8 cellular contexts compared by ENCODE assay signal in the genomic region with DNA sequence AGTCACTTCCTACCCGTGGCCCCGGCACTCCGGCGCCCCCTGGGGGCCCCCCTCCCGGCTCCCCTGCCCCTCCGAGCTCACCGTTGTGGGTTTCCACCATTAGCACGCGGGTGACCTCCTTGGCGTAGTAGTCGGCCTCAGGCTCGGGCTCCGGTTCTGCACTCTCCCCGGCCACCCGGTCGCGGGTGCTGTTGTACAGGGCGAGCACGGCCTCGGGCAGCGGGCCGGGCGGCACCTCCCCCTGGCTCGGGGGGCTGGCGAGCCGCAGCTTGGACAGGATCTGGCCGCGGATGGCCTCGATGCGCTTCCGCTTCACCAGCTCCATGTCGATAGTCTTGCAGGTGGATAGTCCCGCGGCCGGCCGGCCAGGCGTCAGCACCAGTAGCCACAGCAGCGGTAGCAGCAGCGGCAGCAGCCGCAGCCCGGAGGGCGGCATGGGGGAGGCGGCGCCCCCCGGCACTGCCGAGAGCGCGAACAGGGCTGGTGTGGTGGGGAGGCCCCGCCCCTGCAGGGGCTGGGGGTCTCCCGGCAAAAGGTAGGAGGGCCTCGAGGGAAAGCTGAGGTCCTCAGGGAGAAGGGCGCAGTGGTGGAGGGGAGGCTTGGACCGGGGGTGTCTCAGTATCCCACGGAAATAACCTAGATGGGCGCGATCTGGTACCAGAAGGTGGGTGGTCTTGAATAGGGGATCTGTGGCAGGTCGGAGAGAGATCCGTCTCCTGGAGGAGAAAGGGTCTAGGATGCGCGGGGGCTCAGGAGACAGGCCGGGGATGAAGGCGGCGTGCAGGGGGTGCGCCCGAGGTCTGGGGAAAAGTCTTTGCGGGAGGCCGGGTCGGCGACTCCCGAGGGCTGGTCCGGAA. TPM values are rescaled to one million over a fixed set of nuclear protein-coding genes. Genes with fewer than 3 reads are reported as not detected.
DNase-seq lines count a peak whose midpoint lies in the region; ATAC-seq and TF ChIP-seq lines count a peak whose summit lies in the region.

No MANE protein-coding gene starts in this region.

- no peaks in the 10 kb centered on the region for H3K9me3 ChIP-seq in A673 (ENCODE audit: low read depth, low read length, poor library complexity, severe bottlenecking)
- no peaks in the 10 kb centered on the region for H3K9me3 ChIP-seq in neuron (ENCODE audit: low read length)
- H3K9me3 ChIP-seq in testis: no peaks in the 10 kb centered on the region

- H3K27me3 ChIP-seq in A673 (replicated peaks; ENCODE audit: insufficient read depth, low read depth, low read length, poor library complexity) (no peaks in the 10 kb centered on the region), neuron (ENCODE audit: insufficient read depth, low read length) (peaks cover 20% of the 10 kb centered on the region), testis (no peaks in the 10 kb centered on the region)

- ATAC-seq in GM18867 (IDR thresholded peaks at IDR 0.05; ENCODE audit: unreplicated experiment): peak; percentile 18
- peak; percentile 32 to 37 for ATAC-seq in activated T-cell treated with anti-CD3 and anti-CD28 coated beads, Interleukin-2, amount 50 U/mL, for 72 hours (replicated peaks in 1 of 2)
- no peak for ATAC-seq in HG03457 (IDR thresholded peaks at IDR 0.05; ENCODE audit: unreplicated experiment)

- H2AFZ ChIP-seq in neuron (ENCODE audit: low read depth, low read length): peak overlapping the region; percentile 56

- H3K36me3 ChIP-seq in A673 (ENCODE audit: insufficient read depth, low read length, poor library complexity, severe bottlenecking): peaks cover 4% of the 10 kb centered on the region
- peaks cover 4% of the 10 kb centered on the region for H3K36me3 ChIP-seq in neuron (ENCODE audit: insufficient read depth, low read length)
- H3K36me3 ChIP-seq in testis (ENCODE audit: low read depth, missing control alignments): no peaks in the 10 kb centered on the region

- TF ChIP-seq POLR2A in testis (IDR thresholded peaks at IDR 0.05): no peak

- H3K4me1 ChIP-seq in A673 (ENCODE audit: insufficient read depth, low read length, poor library complexity, severe bottlenecking) (peaks cover 11% of the 10 kb centered on the region), neuron (ENCODE audit: insufficient read depth, low read length) (peaks cover 24% of the 10 kb centered on the region), testis (peaks cover 8% of the 10 kb centered on the region)

- H3K27me3 Mint-ChIP-seq in activated T-cell treated with anti-CD3 and anti-CD28 coated beads, Interleukin-2, amount 50 U/mL, for 72 hours (ENCODE audit: low read depth): no peaks in the 10 kb centered on the region

- peak; percentile 62 for DNase-seq in A673 (ENCODE audit: low spot score)
- peak; percentile 90 for DNase-seq in OCI-M1 (lab: John Stamatoyannopoulos, UW)
- peak; percentile 87 to 89 for DNase-seq in activated T-cell treated with anti-CD3 and anti-CD28 coated beads, Interleukin-2, amount 50 U/mL, for 72 hours
- DNase-seq in fibroblast of the aortic adventitia (ENCODE audit: low read depth): peak; percentile 46
- DNase-seq in testis: peak; percentile 56

- H3K9me3 Mint-ChIP-seq in activated T-cell treated with anti-CD3 and anti-CD28 coated beads, Interleukin-2, amount 50 U/mL, for 72 hours: peaks cover 0 to 2% of the 10 kb centered on the region in 2 donors

- peak overlapping the region; percentile 96 for H3K27ac Mint-ChIP-seq in activated T-cell treated with anti-CD3 and anti-CD28 coated beads, Interleukin-2, amount 50 U/mL, for 72 hours

- intact Hi-C loops in A673 (cut with micrococcal nuclease; ENCODE audit: unreplicated experiment) (no loop called here), testis (cut with DNase I; ENCODE audit: low total_unique reads) (no loop called here)

- peaks cover 15 to 25% of the 10 kb centered on the region in 2 donors for H3K36me3 Mint-ChIP-seq in activated T-cell treated with anti-CD3 and anti-CD28 coated beads, Interleukin-2, amount 50 U/mL, for 72 hours (ENCODE audit: insufficient read depth in 2 of 2)

- TF ChIP-seq CTCF in A673 (conservative IDR thresholded peaks at IDR 0.05; ENCODE audit: low read depth, low read length) (peak; percentile 68), fibroblast of the aortic adventitia (IDR thresholded peaks at IDR 0.05; ENCODE audit: insufficient read depth, low read length) (peak; percentile 52), testis (IDR thresholded peaks at IDR 0.05) (peak in 2 of 3 experiments; percentile 14 to 26)

- peak overlapping the region; percentile 98 for H3K4me3 ChIP-seq in A673 (ENCODE audit: low read depth, low read length, poor library complexity, severe bottlenecking)
- peak overlapping the region; percentile 93 for H3K4me3 ChIP-seq in fibroblast of the aortic adventitia (ENCODE audit: low read depth, low read length)
- peak overlapping the region; percentile 53 for H3K4me3 ChIP-seq in neuron (ENCODE audit: low read length)
- H3K4me3 ChIP-seq in testis: peak overlapping the region; percentile 68 to 69

- H3K27ac ChIP-seq in A673 (ENCODE audit: low read depth, low read length, poor library complexity, severe bottlenecking) (peak overlapping the region; percentile 80), testis (peak overlapping the region; percentile 52 to 91)

- WGBS in testis, 2 donors: 1 to 2% methylated on average over 27 to 60 of the region's 71 CpGs

- H3K4me1 Mint-ChIP-seq in activated T-cell treated with anti-CD3 and anti-CD28 coated beads, Interleukin-2, amount 50 U/mL, for 72 hours (ENCODE audit: low read depth): peaks cover 78% of the 10 kb centered on the region

- no TSS peak for BruUV-seq in A673 (replicated peaks; lab: Mats Ljungman, UMichigan)

- CTCF ChIA-PET in A673 (lab: Charles Lee): interaction anchor here (1.0 to 1.1 kb wide), 2 partner anchors 148 to 210 kb away, joined by 3 read pairs; no protein-coding TSS in a partner anchor

- POLR2A ChIA-PET in A673 (lab: Charles Lee; ENCODE audit: low non-redundant PET): interaction anchor here (0.6 kb wide), 1 partner anchor 11 kb away, joined by 3 read pairs; a partner anchor contains a TSS

- peak overlapping the region; percentile 86 to 97 for H3K4me3 Mint-ChIP-seq in activated T-cell treated with anti-CD3 and anti-CD28 coated beads, Interleukin-2, amount 50 U/mL, for 72 hours

RNA-seq across cellular contexts. Expression of a gene that starts 0.9 kb away (rescaled TPM):
- 92.4 and 102 TPM in 2 replicates for total RNA-seq in A673 (2021)
- total RNA-seq in activated T-cell treated with anti-CD3 and anti-CD28 coated beads, Interleukin-2, amount 50 U/mL, for 72 hours: 10 to 100 TPM; 93.5 to 94.2 TPM
- total RNA-seq in fibroblast of the aortic adventitia (ENCODE audit: low replicate concordance): 18.7 and 19.8 TPM in 2 replicates
- 10 to 100 TPM; 12.7 to 17.0 TPM for total RNA-seq in testis
- 19.8 TPM for polyA plus RNA-seq in testis (ENCODE audit: insufficient read depth, low read depth, low replicate concordance)

RNA-seq across cellular contexts. Expression of a gene that starts 11.1 kb away (rescaled TPM):
- total RNA-seq in A673 (2021) (9.9 and 10.7 TPM in 2 replicates), fibroblast of the aortic adventitia (ENCODE audit: low replicate concordance) (0.25 and 4.5 TPM in 2 replicates), testis (10 to 100 TPM in 1 of 2 donors, 1 to 10 TPM in 1; 6.7 to 13.5 TPM)
- 1 to 10 TPM; 6.4 to 7.7 TPM for total RNA-seq in activated T-cell treated with anti-CD3 and anti-CD28 coated beads, Interleukin-2, amount 50 U/mL, for 72 hours
- 14.6 TPM for polyA plus RNA-seq in testis (ENCODE audit: insufficient read depth, low read depth, low replicate concordance)

RNA-seq across cellular contexts. Expression of a gene that starts 23.5 kb away (rescaled TPM):
- 4.9 and 8.7 TPM in 2 replicates for total RNA-seq in A673 (2021)
- total RNA-seq in activated T-cell treated with anti-CD3 and anti-CD28 coated beads, Interleukin-2, amount 50 U/mL, for 72 hours: 10 to 100 TPM; 12.3 to 12.8 TPM
- total RNA-seq in fibroblast of the aortic adventitia (ENCODE audit: low replicate concordance): 4.7 and 5.6 TPM in 2 replicates
- total RNA-seq in testis: 10 to 100 TPM; 17.0 to 32.9 TPM
- polyA plus RNA-seq in testis (ENCODE audit: insufficient read depth, low read depth, low replicate concordance): 33.2 TPM

RNA-seq across cellular contexts. Expression of a gene that starts 42.9 kb away (rescaled TPM):
- 40.8 and 41.8 TPM in 2 replicates for total RNA-seq in A673 (2021)
- total RNA-seq in activated T-cell treated with anti-CD3 and anti-CD28 coated beads, Interleukin-2, amount 50 U/mL, for 72 hours: 10 to 100 TPM; 28.8 to 33.4 TPM
- total RNA-seq in fibroblast of the aortic adventitia (ENCODE audit: low replicate concordance): 7.9 and 11.4 TPM in 2 replicates
- total RNA-seq in testis: 10 to 100 TPM; 36.2 to 40.2 TPM
- 57.8 TPM for polyA plus RNA-seq in testis (ENCODE audit: insufficient read depth, low read depth, low replicate concordance)

RNA-seq across cellular contexts. Expression of a gene that starts 44.3 kb away (rescaled TPM):
- 35.0 and 43.1 TPM in 2 replicates for total RNA-seq in A673 (2021)
- 10 to 100 TPM; 30.3 to 30.7 TPM for total RNA-seq in activated T-cell treated with anti-CD3 and anti-CD28 coated beads, Interleukin-2, amount 50 U/mL, for 72 hours
- total RNA-seq in fibroblast of the aortic adventitia (ENCODE audit: low replicate concordance): 12.1 and 14.6 TPM in 2 replicates
- 10 to 100 TPM; 19.1 to 23.8 TPM for total RNA-seq in testis
- 28.0 TPM for polyA plus RNA-seq in testis (ENCODE audit: insufficient read depth, low read depth, low replicate concordance)
